22 cellular contexts compared by ENCODE assay signal in the genomic region with DNA sequence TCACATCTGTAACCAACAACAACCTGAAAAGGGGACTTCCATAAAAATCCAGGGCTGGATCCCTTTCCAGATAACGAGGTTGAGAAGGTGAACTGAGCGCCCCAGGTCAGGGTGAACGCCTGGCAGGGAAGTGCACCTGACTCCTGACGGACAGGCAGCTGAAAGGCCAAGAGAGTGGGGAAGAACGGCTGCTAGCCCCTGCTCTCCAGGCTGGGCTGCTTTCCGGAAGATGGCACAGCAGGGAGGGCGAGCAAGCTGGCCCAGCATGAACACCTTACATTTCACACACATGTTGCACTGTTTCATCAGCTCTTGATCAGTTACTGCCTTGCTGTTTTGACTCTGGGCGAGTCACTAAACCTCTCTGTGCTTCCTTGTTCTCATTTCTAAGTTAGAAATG.
"Had no signal": no experiment of that assay in that cellular context is flagged by ENCODE, and none has a peak within 500 bp of the region (broad histone marks: within the 10 kb centered on the region; RNA-seq: fewer than 3 reads in every experiment).

No MANE protein-coding gene starts in this region.

- H3K36me3 Mint-ChIP-seq: activated CD8-positive, alpha-beta memory T cell treated with anti-CD3 and anti-CD28 coated beads, Interleukin-2, amount 10 ng/mL, durations not matched to agents 7 days and 5 days; activated naive CD8-positive, alpha-beta T cell had no signal

- H3K4me3 ChIP-seq: colonic mucosa, Peyer's patch had no signal

- H3K27ac Mint-ChIP-seq: activated CD4-positive, alpha-beta T cell treated with anti-CD3 and anti-CD28 coated beads, Interleukin-2, amount 10 ng/mL, durations not matched to agents 24 days and 14 days; activated CD8-positive, alpha-beta memory T cell treated with anti-CD3 and anti-CD28 coated beads, Interleukin-2, amount 10 ng/mL, durations not matched to agents 7 days and 5 days; activated naive CD4-positive, alpha-beta T cell treated with anti-CD3 and anti-CD28 coated beads for 36 hours; activated naive CD8-positive, alpha-beta T cell; activated T-helper 17 cell treated with anti-CD3 and anti-CD28 coated beads, Interleukin-2, amount 50 U/mL, for 72 hours; T-helper 1 cell treated with Interleukin-12 subunit alpha and Interleukin-12 subunit beta and Interleukin-4 antibody, amounts not matched to agents 30 μg/mL and 1 μg/mL, for 36 hours had no signal

- ATAC-seq: activated CD8-positive, alpha-beta memory T cell treated with anti-CD3 and anti-CD28 coated beads, Interleukin-2, amount 10 ng/mL, durations not matched to agents 7 days and 5 days; activated T-cell treated with anti-CD3 and anti-CD28 coated beads, Interleukin-2, amount 50 U/mL, for 4 hours; activated T-helper 17 cell treated with anti-CD3 and anti-CD28 coated beads, Interleukin-2, amount 50 U/mL, for 72 hours had no signal

- H3K4me1 ChIP-seq: colonic mucosa, Peyer's patch had no signal

- H3K9me3 Mint-ChIP-seq: activated CD4-positive, alpha-beta T cell treated with anti-CD3 and anti-CD28 coated beads, Interleukin-2, amount 10 ng/mL, durations not matched to agents 24 days and 14 days; activated naive CD4-positive, alpha-beta T cell treated with anti-CD3 and anti-CD28 coated beads for 36 hours; activated T-cell treated with anti-CD3 and anti-CD28 coated beads, Interleukin-2, amount 50 U/mL, for 4 hours; activated T-helper 17 cell treated with anti-CD3 and anti-CD28 coated beads, Interleukin-2, amount 50 U/mL, for 72 hours; T-helper 1 cell treated with Interleukin-12 subunit alpha and Interleukin-12 subunit beta and Interleukin-4 antibody, amounts not matched to agents 30 μg/mL and 1 μg/mL, for 36 hours had no signal

- H3K27me3 ChIP-seq: colonic mucosa, Peyer's patch had no signal

- H3K36me3 ChIP-seq: colonic mucosa, Peyer's patch had no signal

- H3K27ac ChIP-seq: colonic mucosa, Peyer's patch, RWPE1 had no signal

- H3K4me3 Mint-ChIP-seq: activated CD4-positive, alpha-beta T cell treated with anti-CD3 and anti-CD28 coated beads, Interleukin-2, amount 10 ng/mL, durations not matched to agents 24 days and 14 days; activated CD8-positive, alpha-beta memory T cell treated with anti-CD3 and anti-CD28 coated beads, Interleukin-2, amount 10 ng/mL, durations not matched to agents 7 days and 5 days; activated naive CD4-positive, alpha-beta T cell treated with anti-CD3 and anti-CD28 coated beads for 36 hours; activated naive CD8-positive, alpha-beta T cell; activated T-cell treated with anti-CD3 and anti-CD28 coated beads, Interleukin-2, amount 50 U/mL, for 4 hours; activated T-helper 17 cell treated with anti-CD3 and anti-CD28 coated beads, Interleukin-2, amount 50 U/mL, for 72 hours; T-helper 1 cell treated with Interleukin-12 subunit alpha and Interleukin-12 subunit beta and Interleukin-4 antibody, amounts not matched to agents 30 μg/mL and 1 μg/mL, for 36 hours had no signal

- DNase-seq: activated CD4-positive, alpha-beta T cell treated with anti-CD3 and anti-CD28 coated beads for 1 hour; activated CD4-positive, alpha-beta T cell treated with anti-CD3 and anti-CD28 coated beads, Interleukin-2, amount 10 ng/mL, durations not matched to agents 24 days and 14 days; activated CD4-positive, alpha-beta T cell treated with anti-CD3 and anti-CD28 coated beads, Interleukin-2, amount 50 U/mL, for 48 hours; activated CD8-positive, alpha-beta memory T cell treated with anti-CD3 and anti-CD28 coated beads, Interleukin-2, amount 10 ng/mL, durations not matched to agents 7 days and 5 days; activated gamma-delta T cell; activated T-cell treated with anti-CD3 and anti-CD28 coated beads, Interleukin-2, amount 50 U/mL, for 4 hours; anterior cingulate cortex; cerebellar nuclear complex; colonic mucosa; MM.1S; NCI-H1105 treated with DMSO at 0.1 percent for 48 hours; NCI-H1930; NCI-H2171 treated with DMSO at 0.1 percent for 48 hours; NCI-H226; NCI-H526 treated with DMSO at 0.1 percent for 48 hours; SHP77 had no signal

- H3K9me3 ChIP-seq: colonic mucosa, Peyer's patch had no signal
